In the genomic region with DNA sequence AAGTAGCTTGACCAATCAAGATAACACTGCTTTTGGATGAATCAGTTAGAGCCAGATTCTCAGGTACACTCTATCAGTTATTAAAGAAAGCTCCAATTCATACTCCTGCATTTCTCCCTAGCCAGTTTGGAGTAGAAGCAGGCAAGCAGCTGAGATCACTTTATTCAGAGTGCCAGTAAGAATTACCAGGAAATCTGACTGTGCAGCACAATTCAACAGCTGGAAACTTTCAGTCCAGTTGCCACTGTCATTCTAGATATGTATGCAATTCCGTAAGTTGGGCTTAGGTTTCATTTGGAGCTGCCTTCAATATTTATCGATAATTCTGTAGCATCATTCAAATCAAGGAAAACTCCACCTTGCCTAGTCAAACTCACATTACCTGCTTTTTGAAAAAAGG, we compare ENCODE assay signal across 25 cellular contexts.
"Had no signal": no experiment of that assay in that cellular context is flagged by ENCODE, and none has a peak within 500 bp of the region (broad histone marks: within the 10 kb centered on the region; RNA-seq: fewer than 3 reads in every experiment).

No MANE protein-coding gene starts in this region.

- ATAC-seq: K562 had no signal

- H3K27me3 Mint-ChIP-seq: IgD-negative memory B cell had no signal

- H3K27ac ChIP-seq: HL-60, KMS-11 had no signal

- H3K27ac Mint-ChIP-seq: IgD-negative memory B cell had no signal

- H3K4me2 ChIP-seq: KMS-11, SK-N-SH had no signal

- H3K9me3 ChIP-seq: SK-N-SH had no signal

- H3K4me3 Mint-ChIP-seq: IgD-negative memory B cell had no signal

- H3K4me1 Mint-ChIP-seq: IgD-negative memory B cell had no signal

- H3K9ac ChIP-seq: KMS-11, SK-N-SH had no signal

- H3K4me3 ChIP-seq: K562 had no signal

- H3K36me3 Mint-ChIP-seq: IgD-negative memory B cell had no signal

- DNase-seq: Kasumi-1, MV-4-11, NCI-H1048, NCI-H1105, NCI-H1417, NCI-H1436 treated with DMSO at 0.1 percent for 48 hours, NCI-H1694, NCI-H187 treated with DMSO at 0.1 percent for 48 hours, NCI-H2029 treated with DMSO at 0.1 percent for 48 hours, NCI-H2171, NCI-H226, NCI-H446, NCI-H510A, NCI-H524 treated with DMSO at 0.1 percent for 48 hours, NCI-H69, NCI-H774, Right ventricle myocardium superior, RPMI8226, SIG-M5, SK-N-SH, T-helper 1 cell had no signal
